Comparison of ENCODE assay signal across 9 cellular contexts in genomic region chr3:122609798-122610559, GRCh38. TPM values are rescaled to one million over a fixed set of nuclear protein-coding genes. Genes with fewer than 3 reads are reported as not detected.
DNase-seq lines count a peak whose midpoint lies in the region; ATAC-seq and TF ChIP-seq lines count a peak whose summit lies in the region.
"Had no signal": no experiment of that assay in that cellular context is flagged by ENCODE, and none has a peak within 500 bp of the region (broad histone marks: within the 10 kb centered on the region; RNA-seq: fewer than 3 reads in every experiment).

No MANE protein-coding gene starts in this region.

- H3K9me3 Mint-ChIP-seq in activated naive CD4-positive, alpha-beta T cell treated with anti-CD3 and anti-CD28 coated beads, Interleukin-2, amount 50 U/mL, for 72 hours: peaks cover 7 to 13% of the 10 kb centered on the region in 2 donors
- no peaks in the 10 kb centered on the region for H3K9me3 Mint-ChIP-seq in WTC11

- no peak overlapping the region for H3K27ac ChIP-seq in dorsolateral prefrontal cortex
- H3K27ac ChIP-seq: right lobe of liver had no signal

- H3K27me3 ChIP-seq in dorsolateral prefrontal cortex: no peaks in the 10 kb centered on the region
- H3K27me3 ChIP-seq: right lobe of liver had no signal

- no peaks in the 10 kb centered on the region for H3K27me3 Mint-ChIP-seq in WTC11 (ENCODE audit: low read depth)

- H3K4me3 ChIP-seq in skeletal muscle cell (ENCODE audit: low read depth, low read length) (no peak overlapping the region), dorsolateral prefrontal cortex (no peak overlapping the region)
- H3K4me3 ChIP-seq: right lobe of liver had no signal

- POLR2A ChIA-PET in GM10248 (lab: Yijun Ruan, JAX) (interaction anchor here (0.5 kb wide), 1 partner anchor 14 kb away, joined by 3 read pairs; no protein-coding TSS in a partner anchor), WTC11 (lab: Charles Lee) (no interaction called here)

- H3K4me3 Mint-ChIP-seq in WTC11: no peak overlapping the region

- H3K36me3 Mint-ChIP-seq in activated naive CD4-positive, alpha-beta T cell treated with anti-CD3 and anti-CD28 coated beads, Interleukin-2, amount 50 U/mL, for 72 hours: peaks cover 14 to 39% of the 10 kb centered on the region in 2 donors
- H3K36me3 Mint-ChIP-seq in WTC11: no peaks in the 10 kb centered on the region

- H3K4me1 Mint-ChIP-seq in WTC11: peaks cover 2% of the 10 kb centered on the region

- TF ChIP-seq CTCF in GM10248 (IDR thresholded peaks at IDR 0.05; ENCODE audit: control extremely low read depth, extremely low read depth, low read depth, missing control alignments) (no peak), WTC11 (IDR thresholded peaks at IDR 0.05) (no peak), dorsolateral prefrontal cortex (IDR thresholded peaks at IDR 0.05 in 54 of 56, conservative IDR thresholded peaks at IDR 0.05 in 2 of 56; ENCODE audit: low read depth in 1 of 56, partially characterized antibody in 56 of 56) (no peak)

- intact Hi-C loops in dorsolateral prefrontal cortex (cut with DNase I): no loop called here

- CTCF ChIA-PET in GM10248 (lab: Yijun Ruan, JAX) (interaction anchor here (0.9 to 1.1 kb wide), 2 partner anchors 13 to 70 kb away, joined by 3 read pairs; no protein-coding TSS in a partner anchor), WTC11 (lab: Charles Lee) (interaction anchor here (0.8 kb wide), 1 partner anchor 69 kb away, joined by 3 read pairs; no protein-coding TSS in a partner anchor)

- peak; percentile 82 for DNase-seq in GM10248 (ENCODE audit: extremely low spot score)
- peak; percentile 78 for DNase-seq in HPDE6-E6E7 (ENCODE audit: extremely low spot score)
- peak in 1 of 2 donors; percentile 35 for DNase-seq in activated naive CD4-positive, alpha-beta T cell treated with anti-CD3 and anti-CD28 coated beads, Interleukin-2, amount 50 U/mL, for 72 hours (ENCODE audit: low spot score in 2 of 2)
- peak; percentile 34 for DNase-seq in skeletal muscle cell (ENCODE audit: low read depth)
- no peak for DNase-seq in WTC11 (ENCODE audit: low spot score)
- no peak for DNase-seq in dorsolateral prefrontal cortex
- no peak for DNase-seq in NCI-H2029 (lab: John Stamatoyannopoulos, UW)
- DNase-seq: right lobe of liver had no signal

- H3K27ac Mint-ChIP-seq in activated naive CD4-positive, alpha-beta T cell treated with anti-CD3 and anti-CD28 coated beads, Interleukin-2, amount 50 U/mL, for 72 hours: peak overlapping the region; percentile 0 to 90
- no peak overlapping the region for H3K27ac Mint-ChIP-seq in WTC11

- peak; percentile 94 for ATAC-seq in GM21526 (IDR thresholded peaks at IDR 0.05; ENCODE audit: low FRiP score, unreplicated experiment)
- ATAC-seq in activated naive CD4-positive, alpha-beta T cell treated with anti-CD3 and anti-CD28 coated beads, Interleukin-2, amount 50 U/mL, for 72 hours: peak; percentile 96
- no peak for ATAC-seq in WTC11

TF ChIP-seq in WTC11, 78 proteins besides CTCF, POLR2A, EP300 and RAD21:
- TF ChIP-seq RELA (CRISPR knock-in tag; IDR thresholded peaks at IDR 0.05; ENCODE audit: borderline replicate concordance) (no peak), IRF1 (CRISPR knock-in tag; IDR thresholded peaks at IDR 0.05) (no peak), MLX (CRISPR knock-in tag; IDR thresholded peaks at IDR 0.05) (no peak), MAX (CRISPR knock-in tag; IDR thresholded peaks at IDR 0.05) (no peak), NFATC4 (CRISPR knock-in tag; IDR thresholded peaks at IDR 0.05) (no peak)

RNA-seq across cellular contexts. Expression of gene PARP15, which starts 32.5 kb away (rescaled TPM):
- 10 to 100 TPM; 13.8 to 23.5 TPM for total RNA-seq in activated naive CD4-positive, alpha-beta T cell treated with anti-CD3 and anti-CD28 coated beads, Interleukin-2, amount 50 U/mL, for 72 hours
- total RNA-seq in WTC11 (2021): 0.15 to 0.39 TPM (median 0.37 TPM) in 3 replicates
- 1 to 10 TPM in 11 of 120 experiments, under 1 TPM in 108, not detected in 1; 0.13 to 3.0 (median 0.57) TPM for total RNA-seq in dorsolateral prefrontal cortex

RNA-seq across cellular contexts. Expression of gene DTX3L, which starts 45.8 kb away (rescaled TPM):
- 10 to 100 TPM; 30.4 to 65.2 TPM for total RNA-seq in activated naive CD4-positive, alpha-beta T cell treated with anti-CD3 and anti-CD28 coated beads, Interleukin-2, amount 50 U/mL, for 72 hours
- total RNA-seq in WTC11 (2021): 4.4 to 4.9 TPM (median 4.6 TPM) in 3 replicates
- total RNA-seq in dorsolateral prefrontal cortex: 10 to 100 TPM in 44 of 120 experiments, 1 to 10 TPM in 76; 2.9 to 28.9 (median 9.0) TPM

RNA-seq across cellular contexts. Expression of gene PARP9, which starts 45.9 kb away (rescaled TPM):
- total RNA-seq in activated naive CD4-positive, alpha-beta T cell treated with anti-CD3 and anti-CD28 coated beads, Interleukin-2, amount 50 U/mL, for 72 hours: 10 to 100 TPM; 26.9 to 70.1 TPM
- total RNA-seq in WTC11 (2021) (1.8 to 2.1 TPM (median 1.9 TPM) in 3 replicates), dorsolateral prefrontal cortex (10 to 100 TPM in 78 of 120 experiments, 1 to 10 TPM in 42; 4.7 to 38.4 (median 11.6) TPM)

Comparison
In these comparisons a context has a peak if more than half of its experiments do, and no peak if none do; other contexts are left out.
1. DNase-seq: peak in GM10248 (single experiment), HPDE6-E6E7 (single experiment) and skeletal muscle cell (single experiment); none in WTC11 (single experiment), dorsolateral prefrontal cortex (0 of 10) and NCI-H2029 (single experiment).